8 cellular contexts compared by ENCODE assay signal in genomic region chr17:18625509-18626104, GRCh38. TPM values are rescaled to one million over a fixed set of nuclear protein-coding genes. Genes with fewer than 3 reads are reported as not detected.
DNase-seq lines count a peak whose midpoint lies in the region; ATAC-seq and TF ChIP-seq lines count a peak whose summit lies in the region.
"Not testable (repeated sequence)": the region's sequence is repeated elsewhere in the genome, so short reads cannot be mapped to it uniquely, and the experiment has no call there.

No MANE protein-coding gene starts in this region.

- H3K9ac ChIP-seq in adipocyte (ENCODE audit: low read length) = peak overlapping the region; percentile 74

- peak in 2 of 3 donors; percentile 93 to 100 for TF ChIP-seq CTCF in omental fat pad (IDR thresholded peaks at IDR 0.05)

- H3K36me3 ChIP-seq in adipocyte (ENCODE audit: control insufficient read depth, insufficient read depth, low read length, severe bottlenecking) = not testable (repeated sequence)

- intact Hi-C loops in head of caudate nucleus (cut with DNase I) = not testable (repeated sequence)

- H3K4me1 ChIP-seq in adipocyte (ENCODE audit: control insufficient read depth, insufficient read depth, low read length) = not testable (repeated sequence)

- ATAC-seq in HG02588 (IDR thresholded peaks at IDR 0.05; ENCODE audit: unreplicated experiment) (peak; percentile 78), omental fat pad (ENCODE audit: low FRiP score) (peak; percentile 94)
- peak; percentile 97 for ATAC-seq in stimulated activated naive CD8-positive, alpha-beta T cell treated with anti-CD3 and anti-CD28 coated beads, Interleukin-15, Interleukin-2, amounts not matched to agents 100 U/mL and 50 U/mL, for 24 hours

- H3K4me3 ChIP-seq in adipocyte (ENCODE audit: low read length) = peak overlapping the region; percentile 75

- DNase-seq in GM04503 (ENCODE audit: low read depth) = peak; percentile 51
- peak; percentile 9 for DNase-seq in NCI-H146 treated with DMSO at 0.1 percent for 48 hours (lab: John Stamatoyannopoulos, UW; ENCODE audit: unreplicated experiment)
- DNase-seq in T-helper 9 cell = peak; percentile 94
- peak; percentile 54 for DNase-seq in adipocyte (ENCODE audit: low read depth)
- DNase-seq in head of caudate nucleus = peak; percentile 74 to 99 (median 94)
- peak; percentile 93 for DNase-seq in omental fat pad (ENCODE audit: low spot score)
- peak; percentile 92 for DNase-seq in stimulated activated naive CD8-positive, alpha-beta T cell treated with anti-CD3 and anti-CD28 coated beads, Interleukin-15, Interleukin-2, amounts not matched to agents 100 U/mL and 50 U/mL, for 24 hours

- not testable (repeated sequence) for H3K9me3 ChIP-seq in adipocyte (ENCODE audit: control insufficient read depth, low read length)

- not testable (repeated sequence) for H3K27me3 ChIP-seq in adipocyte (replicated peaks; ENCODE audit: control insufficient read depth, insufficient read depth, low read length)

RNA-seq across cellular contexts. Expression of gene TBC1D28, which starts 18.6 kb away (rescaled TPM):
- total RNA-seq in omental fat pad = not detected

RNA-seq across cellular contexts. Expression of gene FOXO3B, which starts 56.5 kb away (rescaled TPM):
- 1 to 10 TPM; 6.4 to 7.8 (median 7.0) TPM for total RNA-seq in omental fat pad

Comparison
In these comparisons a context has a peak if more than half of its experiments do, and no peak if none do; other contexts are left out.
1. Peak in every context shown above with its lines: DNase-seq, ATAC-seq and H3K4me3 ChIP-seq.
2. DNase-seq: peak in every context shown above with its lines; median percentile 94 in T-helper 9 cell; 94 in head of caudate nucleus; 93 in omental fat pad; 92 in stimulated activated naive CD8-positive, alpha-beta T cell treated with anti-CD3 and anti-CD28 coated beads, Interleukin-15, Interleukin-2, amounts not matched to agents 100 U/mL and 50 U/mL, for 24 hours; 54 in adipocyte; 51 in GM04503; 9 in NCI-H146 treated with DMSO at 0.1 percent for 48 hours.